9 cellular contexts compared by ENCODE assay signal in the genomic region with DNA sequence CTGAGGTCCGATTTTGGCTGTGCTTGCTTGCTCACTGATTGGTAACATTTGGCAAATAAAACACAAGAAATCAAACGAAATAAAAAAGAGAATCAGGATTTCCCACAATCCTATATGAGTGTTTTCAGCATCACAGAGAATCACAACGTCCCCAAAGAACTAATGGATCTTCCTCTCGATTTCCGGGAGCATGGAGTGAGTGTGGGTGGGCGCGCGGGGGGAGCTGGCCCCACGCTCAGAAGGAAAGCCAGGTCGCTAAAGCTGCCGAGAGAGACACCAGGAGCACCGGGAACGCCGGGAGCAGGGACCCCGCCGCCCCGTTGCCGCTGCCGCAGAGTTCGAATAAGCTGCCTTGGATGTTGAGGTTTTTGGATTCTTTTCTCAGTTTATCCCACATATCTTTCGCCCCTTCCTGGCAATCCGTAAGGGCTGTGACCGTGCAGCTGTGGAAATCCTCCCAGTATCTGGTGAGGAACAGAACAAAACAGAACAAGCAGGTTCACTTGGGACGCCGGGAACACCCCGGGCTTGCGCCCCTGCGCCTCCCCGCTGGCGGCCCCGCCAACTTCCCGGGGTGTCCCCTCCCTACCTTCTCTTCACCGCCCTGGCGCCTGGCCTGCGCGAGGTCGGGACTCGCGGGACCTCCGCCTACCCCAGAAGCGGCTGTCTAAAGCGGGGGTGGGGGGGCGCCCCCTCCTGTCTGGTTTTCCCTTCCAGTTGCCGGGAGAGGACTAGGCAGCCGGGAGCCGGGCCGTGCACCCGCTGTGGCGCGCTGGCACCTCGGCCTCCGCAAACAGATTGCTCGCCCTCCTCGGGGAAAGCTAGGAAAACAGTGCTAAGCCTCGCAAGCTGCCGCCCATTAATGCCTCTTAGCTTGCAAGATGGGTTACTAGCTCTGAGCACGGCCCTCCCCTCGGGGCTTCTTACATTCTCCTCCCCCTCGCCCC. TPM values are rescaled to one million over a fixed set of nuclear protein-coding genes. Genes with fewer than 3 reads are reported as not detected.
DNase-seq lines count a peak whose midpoint lies in the region; ATAC-seq and TF ChIP-seq lines count a peak whose summit lies in the region.
"Had no signal": no experiment of that assay in that cellular context is flagged by ENCODE, and none has a peak within 500 bp of the region (broad histone marks: within the 10 kb centered on the region; RNA-seq: fewer than 3 reads in every experiment).

No MANE protein-coding gene starts in this region.

- DNase-seq in ELF-1 (ENCODE audit: low read depth, low spot score): peak; percentile 66
- DNase-seq in heart right ventricle: peak; percentile 59 to 62
- DNase-seq in retina: peak; percentile 85
- no peak for DNase-seq in SIG-M5 treated with dmso at 0.1 percent for 504 hours (lab: John Stamatoyannopoulos, UW; ENCODE audit: unreplicated experiment)
- DNase-seq in effector memory CD4-positive, alpha-beta T cell: no peak
- no peak for DNase-seq in NCI-H1105 (lab: John Stamatoyannopoulos, UW)
- DNase-seq: NCI-H1436 had no signal

- intact Hi-C loops in heart right ventricle (cut with DNase I): loop anchor here in 3 of 10 donors (5.0 to 10.0 kb wide), 3 partner anchors 524 to 854 kb away; no protein-coding TSS in a partner anchor

- peaks cover 47 to 100% (median 99%) of the 10 kb centered on the region in 7 donors for H3K27me3 ChIP-seq in heart right ventricle
- H3K27me3 ChIP-seq in effector memory CD4-positive, alpha-beta T cell (replicated peaks; ENCODE audit: control insufficient read depth, insufficient read depth, low read length, poor library complexity, severe bottlenecking): peaks cover 97% of the 10 kb centered on the region

- ATAC-seq in heart right ventricle (peak; percentile 6 to 49 (median 39)), HG02870 (IDR thresholded peaks at IDR 0.05; ENCODE audit: unreplicated experiment) (no peak)

- peaks cover 10 to 85% (median 64%) of the 10 kb centered on the region in 9 donors for H3K4me1 ChIP-seq in heart right ventricle
- peaks cover 76% of the 10 kb centered on the region for H3K4me1 ChIP-seq in effector memory CD4-positive, alpha-beta T cell (ENCODE audit: control insufficient read depth, insufficient read depth, low read length, poor library complexity, severe bottlenecking)

- TF ChIP-seq CTCF in WI38 (IDR thresholded peaks at IDR 0.05; ENCODE audit: low read depth, low read length) (no peak), heart right ventricle (IDR thresholded peaks at IDR 0.05) (peak in 6 of 9 donors; percentile 22 to 48 (median 28))

- H3K27ac ChIP-seq in heart right ventricle: peak overlapping the region; percentile 27 to 90 (median 76)
- H3K27ac ChIP-seq in effector memory CD4-positive, alpha-beta T cell (ENCODE audit: insufficient read depth, low read length, poor library complexity, severe bottlenecking): no peak overlapping the region

- peaks cover 0 to 8% (median 0%) of the 10 kb centered on the region in 9 donors for H3K36me3 ChIP-seq in heart right ventricle
- no peaks in the 10 kb centered on the region for H3K36me3 ChIP-seq in effector memory CD4-positive, alpha-beta T cell (ENCODE audit: control insufficient read depth, insufficient read depth, low read length)

- H3K4me3 ChIP-seq in WI38 (ENCODE audit: low read depth, low read length) (peak overlapping the region; percentile 29), heart right ventricle (peak overlapping the region in 9 of 10 donors; percentile 16 to 69 (median 34))
- no peak overlapping the region for H3K4me3 ChIP-seq in effector memory CD4-positive, alpha-beta T cell (ENCODE audit: insufficient read depth, low read depth, low read length, poor library complexity, severe bottlenecking)

- H3K9me3 ChIP-seq in heart right ventricle: no peaks in the 10 kb centered on the region
- no peaks in the 10 kb centered on the region for H3K9me3 ChIP-seq in effector memory CD4-positive, alpha-beta T cell (ENCODE audit: control insufficient read depth, low read length)

- WGBS in heart right ventricle, 2 donors: 4% methylated on average over 59 of the region's 59 CpGs

RNA-seq across cellular contexts. Expression of gene NRN1, which starts 7.7 kb away (rescaled TPM):
- total RNA-seq in heart right ventricle: 10 to 100 TPM in 6 of 10 donors, 1 to 10 TPM in 4; 7.1 to 18.8 (median 10.6) TPM
- polyA plus RNA-seq in heart right ventricle: 10 to 100 TPM; 19.4 to 24.4 TPM

Comparison
In these comparisons a context has a peak if more than half of its experiments do, and no peak if none do; other contexts are left out.
1. DNase-seq: peak in ELF-1 (single experiment), heart right ventricle (2 of 2) and retina (single experiment); none in SIG-M5 treated with dmso at 0.1 percent for 504 hours (single experiment), effector memory CD4-positive, alpha-beta T cell (0 of 3) and NCI-H1105 (single experiment).